ENCODE assay signal across 26 cellular contexts in the genomic region with DNA sequence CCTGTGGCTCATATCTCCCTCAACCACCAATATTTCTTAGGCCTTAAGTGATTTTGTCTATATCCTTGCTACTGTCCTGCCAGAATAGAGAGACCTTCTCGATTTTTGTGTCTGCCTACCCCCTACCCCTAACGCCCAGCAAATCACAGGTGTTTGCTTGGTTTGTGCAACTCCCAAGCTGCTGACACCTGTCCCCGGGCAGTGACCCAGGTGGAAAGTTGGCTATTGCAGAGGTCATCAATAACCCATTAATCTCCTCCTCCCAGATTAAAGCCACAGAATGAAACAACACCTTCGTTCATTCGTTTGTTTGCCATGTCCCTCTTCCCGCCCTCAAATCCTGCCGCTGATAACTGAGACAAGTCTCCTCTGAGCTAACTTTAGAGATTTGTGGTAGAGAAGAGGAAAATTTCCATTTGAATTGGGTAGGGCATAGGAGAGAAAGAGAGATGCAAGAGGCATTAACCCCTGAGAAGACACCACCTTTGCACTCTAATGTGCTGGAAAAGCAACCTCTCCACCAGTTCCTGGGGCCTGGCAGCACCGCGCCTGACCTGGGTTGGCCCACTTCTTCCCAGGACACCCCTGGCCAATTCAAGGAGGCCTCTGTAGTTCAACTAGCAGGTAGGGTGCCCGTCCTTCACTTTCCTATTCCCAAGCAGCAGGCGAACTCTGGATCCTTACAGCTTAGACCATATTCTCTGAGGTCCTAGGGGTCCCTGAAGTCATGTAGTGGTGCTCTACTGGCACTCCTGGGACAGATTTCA. TPM values are rescaled to one million over a fixed set of nuclear protein-coding genes. Genes with fewer than 3 reads are reported as not detected.
A peak's percentile ranks its signal among the peaks of the same experiment; 100 is the strongest.
DNase-seq lines count a peak whose midpoint lies in the region; ATAC-seq, FAIRE-seq and TF ChIP-seq lines count a peak whose summit lies in the region.
"Had no signal": no experiment of that assay in that cellular context is flagged by ENCODE, and none has a peak within 500 bp of the region (broad histone marks: within the 10 kb centered on the region; RNA-seq: fewer than 3 reads in every experiment).

No MANE protein-coding gene starts in this region.

- no peaks in the 10 kb centered on the region for H3K79me2 ChIP-seq in H1 (ENCODE audit: control insufficient read depth in 1 of 2, insufficient read depth in 2 of 2, low read length in 2 of 2)

- H3K36me3 ChIP-seq in HUES48 (ENCODE audit: control insufficient read depth, insufficient read depth, low read length), result no peaks in the 10 kb centered on the region
- H3K36me3 ChIP-seq in H1 (ENCODE audit: control insufficient read depth in 2 of 4, insufficient read depth in 4 of 4, low read length in 3 of 4), result no peaks in the 10 kb centered on the region
- H3K36me3 ChIP-seq: SJSA1 had no signal

- DNase-seq in 8988T (peak; percentile 14), H1 (ENCODE audit: low read depth in 1 of 2, low spot score in 2 of 2) (peak in 1 of 2 experiments; percentile 62), neural crest cell (ENCODE audit: low read depth, low spot score) (no peak), cardiac septum (ENCODE audit: low spot score) (no peak), cortex of kidney (lab: John Stamatoyannopoulos, UW) (no peak), UCSD-AML1 (lab: John Stamatoyannopoulos, UW; ENCODE audit: unreplicated experiment) (no peak)
- DNase-seq: Calu3; CD8-positive, alpha-beta memory T cell; DMS153; GOT3; KBM-7; NCI-H1092; NCI-H1436; NCI-H187 treated with DMSO at 0.1 percent for 48 hours; NCI-H2107; NCI-H446 treated with DMSO at 0.1 percent for 48 hours; NCI-H526 treated with DMSO at 0.1 percent for 48 hours had no signal

- no peak overlapping the region for H3K9ac ChIP-seq in HUES48 (ENCODE audit: low read depth, low read length)
- no peak overlapping the region for H3K9ac ChIP-seq in H1 (replicated peaks in 1 of 4; ENCODE audit: extremely low read depth in 1 of 4, low read depth in 3 of 4, low read length in 3 of 4)

- FAIRE-seq in H1 (lab: Jason Lieb, UNC), result peak; percentile 13
- FAIRE-seq: A204.1, G401.6, GM12892, HepG2 had no signal

- no peak for TF ChIP-seq RAD21 in H1 (IDR thresholded peaks at IDR 0.05 in 1 of 2, conservative IDR thresholded peaks at IDR 0.05 in 1 of 2; ENCODE audit: low read depth in 2 of 2, low read length in 2 of 2)

- no peak overlapping the region for H4K5ac ChIP-seq in H1 (ENCODE audit: insufficient read length, low read depth, low read length)

- H2BK15ac ChIP-seq in H1 (ENCODE audit: low read length), result peak overlapping the region; percentile 72; the same call in 1 of the 2 replicates

- peak overlapping the region; percentile 71 for H2BK12ac ChIP-seq in H1 (ENCODE audit: low read depth, low read length)

- intact Hi-C loops in cardiac septum (cut with DNase I), result no loop called here

- H4K20me1 ChIP-seq in H1 (replicated peaks in 1 of 2; ENCODE audit: control insufficient read depth in 1 of 2, insufficient read depth in 2 of 2, low read length in 2 of 2), result peaks cover 0 to 6% of the 10 kb centered on the region in 2 experiments

- H3K56ac ChIP-seq in H1 (replicated peaks; ENCODE audit: insufficient read length, low read depth, low read length), result no peak overlapping the region

- peak overlapping the region; percentile 95 for H4K91ac ChIP-seq in H1 (replicated peaks; ENCODE audit: insufficient read length, low read length)

- H3K23ac ChIP-seq in H1 (ENCODE audit: insufficient read length), result no peak overlapping the region

- peaks cover 98% of the 10 kb centered on the region for H3K27me3 Mint-ChIP-seq in neural crest cell (ENCODE audit: low read depth)

- H3K4me2 ChIP-seq in H1 (ENCODE audit: insufficient read depth in 1 of 2, low read depth in 2 of 2, low read length in 2 of 2), result peak overlapping the region; percentile 95 to 96

- peak overlapping the region; percentile 2; the same call in 1 of the 2 replicates for H2AK5ac ChIP-seq in H1 (ENCODE audit: low read depth, low read length)

- CTCF ChIA-PET in H1 (lab: Charles Lee; ENCODE audit: partially characterized antibody), result interaction anchor here (1.0 to 47.4 kb wide), 7 partner anchors 10 to 71 kb away, joined by 3 to 578 read pairs (median 7); a partner anchor contains a TSS

- no peak for TF ChIP-seq POLR2A in H1 (IDR thresholded peaks at IDR 0.05; ENCODE audit: control extremely low read depth in 1 of 2, low read depth in 2 of 2, low read length in 2 of 2)

- H3K9me3 Mint-ChIP-seq in neural crest cell, result no peaks in the 10 kb centered on the region

- POLR2A ChIA-PET in H1 (lab: Charles Lee; ENCODE audit: partially characterized antibody), result interaction anchor here (0.6 to 5.5 kb wide), 10 partner anchors 9 to 622 kb away, joined by 3 to 67 read pairs (median 4); no protein-coding TSS in a partner anchor

- no peak overlapping the region for H3K27ac ChIP-seq in HUES48 (ENCODE audit: low read depth, low read length)
- H3K27ac ChIP-seq in H1 (ENCODE audit: low read depth, low read length), result no peak overlapping the region
- H3K27ac ChIP-seq: C4-2B, SJSA1 had no signal

- no peak for TF ChIP-seq EP300 in H1 (IDR thresholded peaks at IDR 0.05; ENCODE audit: borderline replicate concordance in 1 of 2, low read depth in 2 of 2, low read length in 2 of 2)

- WGBS in H1 (ENCODE audit: extremely low coverage in 1 of 2, insufficient coverage in 1 of 2, insufficient read length in 1 of 2, insufficient replicate concordance in 2 of 2, low coverage in 1 of 2, low lambda C conversion rate in 2 of 2, missing lambda C conversion rate in 1 of 2), 2 experiments, result 1% methylated on average over 11 of the region's 11 CpGs; no CpG with 5 or more reads in 1 of the 2 experiments

- H3K4me3 ChIP-seq in HUES48 (ENCODE audit: low read depth, low read length) (peak overlapping the region; percentile 53), H1 (ENCODE audit: extremely low read depth in 1 of 4, insufficient read depth in 2 of 4, low read depth in 3 of 4, low read length in 4 of 4) (peak overlapping the region; percentile 36 to 61 (median 48); a peak in 5 of 8 replicates)
- H3K4me3 ChIP-seq: SJSA1 had no signal

- no peaks in the 10 kb centered on the region for H3K36me3 Mint-ChIP-seq in neural crest cell (ENCODE audit: low read depth)

- peak overlapping the region; percentile 79; the same call in 1 of the 2 replicates for H2BK5ac ChIP-seq in H1 (ENCODE audit: low read depth, low read length)

- TF ChIP-seq CTCF in H1 (IDR thresholded peaks at IDR 0.05; ENCODE audit: control extremely low read depth in 1 of 3, insufficient read depth in 1 of 3, low read depth in 1 of 3, low read length in 3 of 3), result no peak
- TF ChIP-seq CTCF in neural crest cell (conservative IDR thresholded peaks at IDR 0.05), result no peak

- H3K4me1 ChIP-seq in HUES48 (ENCODE audit: control insufficient read depth, insufficient read depth, low read length), result peaks cover 66% of the 10 kb centered on the region
- H3K4me1 ChIP-seq in H1 (replicated peaks in 1 of 4; ENCODE audit: control insufficient read depth in 3 of 4, insufficient read depth in 4 of 4, low read length in 3 of 4), result peaks cover 27 to 68% (median 47%) of the 10 kb centered on the region in 4 experiments
- H3K4me1 ChIP-seq: SJSA1 had no signal

- H3K79me1 ChIP-seq in H1 (ENCODE audit: low read depth, low read length), result no peaks in the 10 kb centered on the region

- H3K27me3 ChIP-seq in HUES48 (ENCODE audit: control insufficient read depth, insufficient read depth, low read length), result peaks cover 99% of the 10 kb centered on the region
- H3K27me3 ChIP-seq in H1 (replicated peaks in 1 of 4; ENCODE audit: control insufficient read depth in 3 of 4, extremely low read depth in 1 of 4, insufficient read depth in 3 of 4, low read length in 3 of 4), result peaks cover 66 to 98% (median 96%) of the 10 kb centered on the region in 4 experiments

- peak overlapping the region; percentile 93; the same call in 1 of the 2 replicates for H2BK20ac ChIP-seq in H1 (ENCODE audit: low read length)

- H4K8ac ChIP-seq in H1 (ENCODE audit: extremely low read depth, insufficient read depth, low read length), result no peak overlapping the region

- peak overlapping the region; percentile 56 for H3K4me3 Mint-ChIP-seq in neural crest cell

- no peak overlapping the region for H3K4ac ChIP-seq in H1 (replicated peaks; ENCODE audit: insufficient read length, low read depth, low read length)

- H3K9me3 ChIP-seq in HUES48 (ENCODE audit: control insufficient read depth, insufficient read depth, low read length) (no peaks in the 10 kb centered on the region), H1 (ENCODE audit: insufficient read depth in 2 of 2, low read depth in 1 of 2, low read length in 1 of 2) (no peaks in the 10 kb centered on the region)
- H3K9me3 ChIP-seq: SJSA1 had no signal

- H3K18ac ChIP-seq in H1 (ENCODE audit: extremely low read depth, low read length), result peak overlapping the region; percentile 92

- no peak for ATAC-seq in GM21447 (IDR thresholded peaks at IDR 0.05; ENCODE audit: unreplicated experiment)
- ATAC-seq: HepG2, Right ventricle myocardium inferior had no signal

- H2AFZ ChIP-seq in H1 (ENCODE audit: low read length), result no peak overlapping the region

- peaks cover 37% of the 10 kb centered on the region for H3K4me1 Mint-ChIP-seq in neural crest cell

- no peak overlapping the region for H2BK120ac ChIP-seq in H1 (replicated peaks; ENCODE audit: low read depth, low read length)

- H3K14ac ChIP-seq in H1 (ENCODE audit: insufficient read length), result no peak overlapping the region

- H3K23me2 ChIP-seq in H1 (ENCODE audit: low read depth, low read length), result peaks cover 26% of the 10 kb centered on the region; the same call in 1 of the 2 replicates

- H3K27ac Mint-ChIP-seq in neural crest cell (ENCODE audit: unreplicated experiment), result no peak overlapping the region

RNA-seq across cellular contexts. Expression of a gene that starts 3.0 kb away (rescaled TPM):
- 0.31 TPM in 1 of 2 replicates, not detected in the other for total RNA-seq in H1 (2021; fragmentation: NEBNext Ultra II Directional; extraction: Animal tissue kit (Norgen Biotek cat#: 25700))
- polyA plus RNA-seq in H1 (2011; rRNA removed), result 0.45 and 0.55 TPM in 2 replicates
- 0.19 TPM for polyA plus RNA-seq in H1 (2011; cell fraction: cytosol; rRNA removed)
- 0.26 TPM for polyA plus RNA-seq in H1 (2011; cell fraction: nucleus; rRNA removed)
- 0.21 to 0.25 TPM in 2 of 4 replicates, not detected in the others for polyA plus RNA-seq in H1 (2012, experiment 1 of 2)
- 0.38 TPM for polyA plus RNA-seq in H1 (2012, experiment 2 of 2)
- polyA plus RNA-seq in H1 (2013, experiment 1 of 2), result 0.10 TPM
- polyA plus RNA-seq in H1 (2013, experiment 2 of 2), result 0.26 TPM
- 0.24 TPM in 1 of 2 replicates, not detected in the other for polyA minus RNA-seq in H1 (2011; rRNA and poly(A)+ RNA removed)
- polyA minus RNA-seq in H1 (2011; cell fraction: cytosol; rRNA and poly(A)+ RNA removed), result not detected
- polyA minus RNA-seq in H1 (2011; cell fraction: nucleus; rRNA and poly(A)+ RNA removed), result not detected
- total RNA-seq in neural crest cell, result 0.43 and 0.91 TPM in 2 replicates
- total RNA-seq in cardiac septum, result not detected
- total RNA-seq: Calu3; CD8-positive, alpha-beta memory T cell; HepG2; Right ventricle myocardium inferior; SJSA1 had no signal
- polyA plus RNA-seq: HepG2 had no signal

RNA-seq across cellular contexts. Expression of a gene that starts 59.8 kb away (rescaled TPM):
- total RNA-seq in H1 (2021; fragmentation: NEBNext Ultra II Directional; extraction: Animal tissue kit (Norgen Biotek cat#: 25700)), result 18.6 and 19.3 TPM in 2 replicates
- polyA plus RNA-seq in H1 (2011; rRNA removed), result 29.2 and 30.1 TPM in 2 replicates
- 33.7 TPM for polyA plus RNA-seq in H1 (2011; cell fraction: cytosol; rRNA removed)
- 23.0 TPM for polyA plus RNA-seq in H1 (2011; cell fraction: nucleus; rRNA removed)
- polyA plus RNA-seq in H1 (2012, experiment 1 of 2), result 24.7 to 33.7 TPM (median 28.7 TPM) in 4 replicates
- polyA plus RNA-seq in H1 (2012, experiment 2 of 2), result 21.4 TPM
- polyA plus RNA-seq in H1 (2013, experiment 1 of 2), result 18.9 TPM
- polyA plus RNA-seq in H1 (2013, experiment 2 of 2), result 20.3 TPM
- polyA minus RNA-seq in H1 (2011; rRNA and poly(A)+ RNA removed), result 9.3 and 11.0 TPM in 2 replicates
- polyA minus RNA-seq in H1 (2011; cell fraction: cytosol; rRNA and poly(A)+ RNA removed), result 8.7 TPM
- 14.9 TPM for polyA minus RNA-seq in H1 (2011; cell fraction: nucleus; rRNA and poly(A)+ RNA removed)
- total RNA-seq in neural crest cell (11.6 and 12.5 TPM in 2 replicates), cardiac septum (5.7 TPM)
